Comparison of ENCODE assay signal across 1 cellular context in the genomic region with DNA sequence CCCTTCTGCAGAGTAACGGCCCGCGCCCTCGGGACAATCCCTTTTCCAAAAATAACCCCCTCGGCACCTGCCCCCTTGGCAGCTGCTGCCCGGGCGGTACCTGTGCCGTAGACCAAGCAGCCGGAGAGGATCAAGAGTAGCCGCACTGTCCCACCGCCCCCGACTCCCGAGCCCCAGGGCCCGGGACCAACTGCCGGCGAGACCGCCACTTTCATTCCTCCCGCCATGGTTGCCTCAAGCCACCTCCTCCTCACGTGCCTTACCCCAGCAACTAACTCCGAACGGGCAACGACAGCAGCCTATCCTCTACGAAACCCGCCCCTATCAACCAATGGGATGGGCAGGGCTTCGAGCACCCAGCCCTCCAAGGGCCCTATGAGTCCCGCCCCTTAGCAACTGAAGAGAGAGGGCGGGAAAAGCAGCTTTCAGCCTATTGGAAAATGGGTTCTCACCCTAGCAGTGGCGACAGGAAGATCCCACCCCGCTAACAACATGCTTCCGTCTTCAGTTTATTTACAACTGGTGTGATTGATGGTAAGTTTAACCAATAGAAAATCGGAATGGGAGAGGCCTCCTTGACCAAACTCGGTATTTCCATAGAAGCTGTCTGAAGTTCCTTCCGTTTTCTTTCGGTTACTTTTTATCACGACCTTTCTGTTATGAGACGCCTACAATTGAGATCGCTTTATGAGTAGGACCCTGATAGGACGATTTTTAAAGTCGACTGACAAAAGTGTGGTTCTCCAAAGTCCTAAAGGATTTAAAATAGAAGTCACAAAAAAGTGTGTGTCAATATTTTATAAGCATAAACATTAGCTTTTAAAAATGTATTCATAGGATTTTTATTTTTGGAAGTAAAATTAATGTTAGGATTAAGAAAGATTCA.
TF ChIP-seq lines count a peak whose summit lies in the region.

A gene with protein sequence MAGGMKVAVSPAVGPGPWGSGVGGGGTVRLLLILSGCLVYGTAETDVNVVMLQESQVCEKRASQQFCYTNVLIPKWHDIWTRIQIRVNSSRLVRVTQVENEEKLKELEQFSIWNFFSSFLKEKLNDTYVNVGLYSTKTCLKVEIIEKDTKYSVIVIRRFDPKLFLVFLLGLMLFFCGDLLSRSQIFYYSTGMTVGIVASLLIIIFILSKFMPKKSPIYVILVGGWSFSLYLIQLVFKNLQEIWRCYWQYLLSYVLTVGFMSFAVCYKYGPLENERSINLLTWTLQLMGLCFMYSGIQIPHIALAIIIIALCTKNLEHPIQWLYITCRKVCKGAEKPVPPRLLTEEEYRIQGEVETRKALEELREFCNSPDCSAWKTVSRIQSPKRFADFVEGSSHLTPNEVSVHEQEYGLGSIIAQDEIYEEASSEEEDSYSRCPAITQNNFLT (minus strand): TSS at position 273 of the 886 bp plus-strand sequence. CDS start 46 bp downstream, at position 227.

TF ChIP-seq in HepG2, 621 proteins besides CTCF, POLR2A, EP300 and RAD21 (continued from another document and continues in another):
- TF ChIP-seq PHF20 (CRISPR knock-in tag; IDR thresholded peaks at IDR 0.05) = peak; percentile 51; the same call in 1 of the 2 replicates
- TF ChIP-seq SMAD3 (CRISPR knock-in tag; IDR thresholded peaks at IDR 0.05) = 0 out of 2 replicates have a peak, but pooled peaks have one; percentile 53
- peak; percentile 43; the same call in 1 of the 2 replicates for TF ChIP-seq MYC (CRISPR knock-in tag; IDR thresholded peaks at IDR 0.05; ENCODE audit: borderline replicate concordance)
- TF ChIP-seq, protein P1, sequence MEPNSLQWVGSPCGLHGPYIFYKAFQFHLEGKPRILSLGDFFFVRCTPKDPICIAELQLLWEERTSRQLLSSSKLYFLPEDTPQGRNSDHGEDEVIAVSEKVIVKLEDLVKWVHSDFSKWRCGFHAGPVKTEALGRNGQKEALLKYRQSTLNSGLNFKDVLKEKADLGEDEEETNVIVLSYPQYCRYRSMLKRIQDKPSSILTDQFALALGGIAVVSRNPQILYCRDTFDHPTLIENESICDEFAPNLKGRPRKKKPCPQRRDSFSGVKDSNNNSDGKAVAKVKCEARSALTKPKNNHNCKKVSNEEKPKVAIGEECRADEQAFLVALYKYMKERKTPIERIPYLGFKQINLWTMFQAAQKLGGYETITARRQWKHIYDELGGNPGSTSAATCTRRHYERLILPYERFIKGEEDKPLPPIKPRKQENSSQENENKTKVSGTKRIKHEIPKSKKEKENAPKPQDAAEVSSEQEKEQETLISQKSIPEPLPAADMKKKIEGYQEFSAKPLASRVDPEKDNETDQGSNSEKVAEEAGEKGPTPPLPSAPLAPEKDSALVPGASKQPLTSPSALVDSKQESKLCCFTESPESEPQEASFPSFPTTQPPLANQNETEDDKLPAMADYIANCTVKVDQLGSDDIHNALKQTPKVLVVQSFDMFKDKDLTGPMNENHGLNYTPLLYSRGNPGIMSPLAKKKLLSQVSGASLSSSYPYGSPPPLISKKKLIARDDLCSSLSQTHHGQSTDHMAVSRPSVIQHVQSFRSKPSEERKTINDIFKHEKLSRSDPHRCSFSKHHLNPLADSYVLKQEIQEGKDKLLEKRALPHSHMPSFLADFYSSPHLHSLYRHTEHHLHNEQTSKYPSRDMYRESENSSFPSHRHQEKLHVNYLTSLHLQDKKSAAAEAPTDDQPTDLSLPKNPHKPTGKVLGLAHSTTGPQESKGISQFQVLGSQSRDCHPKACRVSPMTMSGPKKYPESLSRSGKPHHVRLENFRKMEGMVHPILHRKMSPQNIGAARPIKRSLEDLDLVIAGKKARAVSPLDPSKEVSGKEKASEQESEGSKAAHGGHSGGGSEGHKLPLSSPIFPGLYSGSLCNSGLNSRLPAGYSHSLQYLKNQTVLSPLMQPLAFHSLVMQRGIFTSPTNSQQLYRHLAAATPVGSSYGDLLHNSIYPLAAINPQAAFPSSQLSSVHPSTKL (CRISPR knock-in tag; IDR thresholded peaks at IDR 0.05) = peak; percentile 23; the same call in 1 of the 2 replicates
- TF ChIP-seq ZNF44 (CRISPR knock-in tag; IDR thresholded peaks at IDR 0.05) = 0 out of 2 replicates have a peak, but pooled peaks have one; percentile 47
- peak; percentile 56; the same call in 1 of the 2 replicates for TF ChIP-seq NFKB2 (CRISPR knock-in tag; IDR thresholded peaks at IDR 0.05; ENCODE audit: borderline replicate concordance)
- peak; percentile 62; the same call in 1 of the 2 replicates for TF ChIP-seq ZNF317 (CRISPR knock-in tag; IDR thresholded peaks at IDR 0.05)
- TF ChIP-seq ZNF101 (CRISPR knock-in tag; IDR thresholded peaks at IDR 0.05; ENCODE audit: borderline replicate concordance, low read depth) = no peak
- TF ChIP-seq, protein P2, sequence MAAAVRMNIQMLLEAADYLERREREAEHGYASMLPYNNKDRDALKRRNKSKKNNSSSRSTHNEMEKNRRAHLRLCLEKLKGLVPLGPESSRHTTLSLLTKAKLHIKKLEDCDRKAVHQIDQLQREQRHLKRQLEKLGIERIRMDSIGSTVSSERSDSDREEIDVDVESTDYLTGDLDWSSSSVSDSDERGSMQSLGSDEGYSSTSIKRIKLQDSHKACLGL (CRISPR knock-in tag; IDR thresholded peaks at IDR 0.05) = peak; percentile 59; the same call in 1 of the 2 replicates
- peak; percentile 46; the same call in 1 of the 2 replicates for TF ChIP-seq RXRA (CRISPR knock-in tag; IDR thresholded peaks at IDR 0.05)
- TF ChIP-seq ZFY (CRISPR knock-in tag; IDR thresholded peaks at IDR 0.05) = peak; percentile 70; the same call in 1 of the 2 replicates
- TF ChIP-seq TCF12 (IDR thresholded peaks at IDR 0.05) = no peak
- no peak for TF ChIP-seq TCF12 (CRISPR knock-in tag; IDR thresholded peaks at IDR 0.05)
- TF ChIP-seq POLR2AphosphoS5 (IDR thresholded peaks at IDR 0.05; ENCODE audit: low read depth, low read length) = peak; percentile 65
- TF ChIP-seq ZNF354B (CRISPR knock-in tag; IDR thresholded peaks at IDR 0.05) = 0 out of 2 replicates have a peak, but pooled peaks have one; percentile 56
- TF ChIP-seq, protein P3, sequence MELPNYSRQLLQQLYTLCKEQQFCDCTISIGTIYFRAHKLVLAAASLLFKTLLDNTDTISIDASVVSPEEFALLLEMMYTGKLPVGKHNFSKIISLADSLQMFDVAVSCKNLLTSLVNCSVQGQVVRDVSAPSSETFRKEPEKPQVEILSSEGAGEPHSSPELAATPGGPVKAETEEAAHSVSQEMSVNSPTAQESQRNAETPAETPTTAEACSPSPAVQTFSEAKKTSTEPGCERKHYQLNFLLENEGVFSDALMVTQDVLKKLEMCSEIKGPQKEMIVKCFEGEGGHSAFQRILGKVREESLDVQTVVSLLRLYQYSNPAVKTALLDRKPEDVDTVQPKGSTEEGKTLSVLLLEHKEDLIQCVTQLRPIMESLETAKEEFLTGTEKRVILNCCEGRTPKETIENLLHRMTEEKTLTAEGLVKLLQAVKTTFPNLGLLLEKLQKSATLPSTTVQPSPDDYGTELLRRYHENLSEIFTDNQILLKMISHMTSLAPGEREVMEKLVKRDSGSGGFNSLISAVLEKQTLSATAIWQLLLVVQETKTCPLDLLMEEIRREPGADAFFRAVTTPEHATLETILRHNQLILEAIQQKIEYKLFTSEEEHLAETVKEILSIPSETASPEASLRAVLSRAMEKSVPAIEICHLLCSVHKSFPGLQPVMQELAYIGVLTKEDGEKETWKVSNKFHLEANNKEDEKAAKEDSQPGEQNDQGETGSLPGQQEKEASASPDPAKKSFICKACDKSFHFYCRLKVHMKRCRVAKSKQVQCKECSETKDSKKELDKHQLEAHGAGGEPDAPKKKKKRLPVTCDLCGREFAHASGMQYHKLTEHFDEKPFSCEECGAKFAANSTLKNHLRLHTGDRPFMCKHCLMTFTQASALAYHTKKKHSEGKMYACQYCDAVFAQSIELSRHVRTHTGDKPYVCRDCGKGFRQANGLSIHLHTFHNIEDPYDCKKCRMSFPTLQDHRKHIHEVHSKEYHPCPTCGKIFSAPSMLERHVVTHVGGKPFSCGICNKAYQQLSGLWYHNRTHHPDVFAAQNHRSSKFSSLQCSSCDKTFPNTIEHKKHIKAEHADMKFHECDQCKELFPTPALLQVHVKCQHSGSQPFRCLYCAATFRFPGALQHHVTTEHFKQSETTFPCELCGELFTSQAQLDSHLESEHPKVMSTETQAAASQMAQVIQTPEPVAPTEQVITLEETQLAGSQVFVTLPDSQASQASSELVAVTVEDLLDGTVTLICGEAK (IDR thresholded peaks at IDR 0.05) = peak; percentile 50
- TF ChIP-seq, protein P3 (CRISPR knock-in tag; IDR thresholded peaks at IDR 0.05) = no peak
- TF ChIP-seq PCBP2 (optimal IDR thresholded peaks at IDR 0.05; ENCODE audit: low read depth, low read length, poor library complexity, severe bottlenecking) = no peak
- no peak for TF ChIP-seq SMARCE1 (IDR thresholded peaks at IDR 0.05; ENCODE audit: borderline replicate concordance)
- peak; percentile 58; the same call in 1 of the 2 replicates for TF ChIP-seq MAZ (IDR thresholded peaks at IDR 0.05; ENCODE audit: borderline replicate concordance, low read depth, low read length)
- TF ChIP-seq MAZ (CRISPR knock-in tag; IDR thresholded peaks at IDR 0.05; ENCODE audit: low read depth) = peak; percentile 12; the same call in 1 of the 2 replicates
- 0 out of 2 replicates have a peak, but pooled peaks have one; percentile 55 for TF ChIP-seq REL (CRISPR knock-in tag; conservative IDR thresholded peaks at IDR 0.05)
- TF ChIP-seq KLF16 (CRISPR knock-in tag; IDR thresholded peaks at IDR 0.05) = peak in 1 of 2 experiments; percentile 44; a peak in 1 of 4 replicates
- TF ChIP-seq, protein P4, sequence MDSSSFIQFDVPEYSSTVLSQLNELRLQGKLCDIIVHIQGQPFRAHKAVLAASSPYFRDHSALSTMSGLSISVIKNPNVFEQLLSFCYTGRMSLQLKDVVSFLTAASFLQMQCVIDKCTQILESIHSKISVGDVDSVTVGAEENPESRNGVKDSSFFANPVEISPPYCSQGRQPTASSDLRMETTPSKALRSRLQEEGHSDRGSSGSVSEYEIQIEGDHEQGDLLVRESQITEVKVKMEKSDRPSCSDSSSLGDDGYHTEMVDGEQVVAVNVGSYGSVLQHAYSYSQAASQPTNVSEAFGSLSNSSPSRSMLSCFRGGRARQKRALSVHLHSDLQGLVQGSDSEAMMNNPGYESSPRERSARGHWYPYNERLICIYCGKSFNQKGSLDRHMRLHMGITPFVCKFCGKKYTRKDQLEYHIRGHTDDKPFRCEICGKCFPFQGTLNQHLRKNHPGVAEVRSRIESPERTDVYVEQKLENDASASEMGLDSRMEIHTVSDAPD (CRISPR knock-in tag; IDR thresholded peaks at IDR 0.05) = no peak
- TF ChIP-seq MXI1 (IDR thresholded peaks at IDR 0.05; ENCODE audit: borderline replicate concordance, low read depth, low read length) = peak; percentile 87; the same call in 2 of the 3 replicates
- TF ChIP-seq LBX2 (CRISPR knock-in tag; IDR thresholded peaks at IDR 0.05; ENCODE audit: borderline replicate concordance) = no peak
- no peak for TF ChIP-seq AGO1 (IDR thresholded peaks at IDR 0.05; ENCODE audit: low read depth, low read length, poor library complexity, severe bottlenecking)
- peak; percentile 96 for TF ChIP-seq SIN3A (IDR thresholded peaks at IDR 0.05; ENCODE audit: borderline replicate concordance, low read depth, low read length)
- TF ChIP-seq DNMT3B (CRISPR knock-in tag; conservative IDR thresholded peaks at IDR 0.05) = no peak
- peak; percentile 25; the same call in 1 of the 2 replicates for TF ChIP-seq SP140L (CRISPR knock-in tag; IDR thresholded peaks at IDR 0.05; ENCODE audit: borderline replicate concordance)
- TF ChIP-seq NFYB (CRISPR knock-in tag; IDR thresholded peaks at IDR 0.05) = peak; percentile 96
- peak; percentile 63; the same call in 1 of the 2 replicates for TF ChIP-seq KDM2A (CRISPR knock-in tag; IDR thresholded peaks at IDR 0.05; ENCODE audit: borderline replicate concordance, low read depth)
- TF ChIP-seq NR0B2 (CRISPR knock-in tag; IDR thresholded peaks at IDR 0.05) = peak; percentile 61; the same call in 1 of the 2 replicates
- TF ChIP-seq PITX1 (CRISPR knock-in tag; IDR thresholded peaks at IDR 0.05) = 0 out of 2 replicates have a peak, but pooled peaks have one; percentile 17
